ENCODE assay signal across 24 cellular contexts in the genomic region with DNA sequence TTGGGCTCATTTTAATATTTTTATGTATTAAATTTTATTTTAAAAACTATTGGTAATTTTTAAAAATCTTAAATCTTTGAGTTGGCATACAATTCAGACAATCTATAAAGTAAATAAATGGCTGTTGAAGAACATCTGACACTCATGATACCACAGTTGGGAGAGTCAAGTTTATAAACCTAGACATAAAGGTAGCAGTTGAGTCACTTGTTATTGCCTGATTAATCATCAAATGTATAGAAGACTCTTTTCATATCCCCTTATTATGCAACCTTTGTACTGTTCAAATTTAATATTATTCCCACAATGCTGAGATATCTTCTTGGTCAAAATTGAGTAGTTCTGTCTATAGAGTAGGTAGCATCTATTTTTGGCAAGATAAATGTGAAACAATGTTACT. TPM values are rescaled to one million over a fixed set of nuclear protein-coding genes. Genes with fewer than 3 reads are reported as not detected.
DNase-seq lines count a peak whose midpoint lies in the region; ATAC-seq and TF ChIP-seq lines count a peak whose summit lies in the region.
"Had no signal": no experiment of that assay in that cellular context is flagged by ENCODE, and none has a peak within 500 bp of the region (broad histone marks: within the 10 kb centered on the region; RNA-seq: fewer than 3 reads in every experiment).

No MANE protein-coding gene starts in this region.

- peak in 1 of 2 donors; percentile 51 for ATAC-seq in CD4-positive, CD25-positive, alpha-beta regulatory T cell (ENCODE audit: low read depth in 2 of 2)
- ATAC-seq in HG02642 (IDR thresholded peaks at IDR 0.05; ENCODE audit: poor library complexity, unreplicated experiment), result no peak
- ATAC-seq: stimulated activated naive CD8-positive, alpha-beta T cell treated with anti-CD3 and anti-CD28 coated beads, Interleukin-15, Interleukin-2, amounts not matched to agents 100 U/mL and 50 U/mL, for 24 hours had no signal

- peaks cover 8% of the 10 kb centered on the region for H3K4me1 ChIP-seq in CD4-positive, CD25-positive, alpha-beta regulatory T cell (ENCODE audit: control insufficient read depth, insufficient read depth, low read length, poor library complexity, severe bottlenecking)
- H3K4me1 ChIP-seq: thyroid gland had no signal

- H3K4me3 ChIP-seq in CD4-positive, CD25-positive, alpha-beta regulatory T cell (ENCODE audit: low read depth, low read length), result peak overlapping the region; percentile 78
- H3K4me3 ChIP-seq in GM12865 (ENCODE audit: low read depth, low read length), result peak overlapping the region; percentile 49
- H3K4me3 ChIP-seq in epithelial cell of esophagus (ENCODE audit: low read length), result no peak overlapping the region
- H3K4me3 ChIP-seq: thyroid gland had no signal

- H3K27me3 ChIP-seq in CD4-positive, CD25-positive, alpha-beta regulatory T cell (ENCODE audit: control insufficient read depth, insufficient read depth, low read length), result peaks cover 1% of the 10 kb centered on the region

- no peaks in the 10 kb centered on the region for H3K9me3 Mint-ChIP-seq in CD4-positive, CD25-positive, alpha-beta regulatory T cell
- H3K9me3 Mint-ChIP-seq: HFFc6; mesothelial cell of epicardium; T-helper 1 cell treated with Interleukin-12 subunit alpha and Interleukin-12 subunit beta and Interleukin-4 antibody, amounts not matched to agents 30 μg/mL and 1 μg/mL, for 36 hours had no signal

- POLR2A ChIA-PET in RWPE1 (lab: Yijun Ruan, JAX; ENCODE audit: low non-redundant PET), result no interaction called here

- CTCF ChIA-PET in RWPE1 (lab: Yijun Ruan, JAX), result interaction anchor here (1.1 kb wide), 1 partner anchor 41 kb away, joined by 5 read pairs; no protein-coding TSS in a partner anchor

- no peaks in the 10 kb centered on the region for H3K36me3 ChIP-seq in CD4-positive, CD25-positive, alpha-beta regulatory T cell (ENCODE audit: control insufficient read depth, insufficient read depth, low read length)
- H3K36me3 ChIP-seq: thyroid gland, WERI-Rb-1 had no signal

- H3K4me3 Mint-ChIP-seq in CD4-positive, CD25-positive, alpha-beta regulatory T cell, result peak overlapping the region; percentile 69 to 94 (median 76)
- H3K4me3 Mint-ChIP-seq: activated naive CD8-positive, alpha-beta T cell; endodermal cell; HFFc6; mesothelial cell of epicardium had no signal

- peaks cover 19% of the 10 kb centered on the region for H3K27me3 Mint-ChIP-seq in CD4-positive, CD25-positive, alpha-beta regulatory T cell

- H3K27ac Mint-ChIP-seq in CD4-positive, CD25-positive, alpha-beta regulatory T cell, result peak overlapping the region; percentile 16 to 72 (median 66)
- H3K27ac Mint-ChIP-seq: activated naive CD8-positive, alpha-beta T cell; endodermal cell; HFFc6; mesothelial cell of epicardium; progenitor cell of endocrine pancreas had no signal

- H3K36me3 Mint-ChIP-seq in CD4-positive, CD25-positive, alpha-beta regulatory T cell, result no peaks in the 10 kb centered on the region
- H3K36me3 Mint-ChIP-seq: activated naive CD8-positive, alpha-beta T cell; mesothelial cell of epicardium had no signal

- peaks cover 7 to 24% (median 15%) of the 10 kb centered on the region in 4 donors for H3K4me1 Mint-ChIP-seq in CD4-positive, CD25-positive, alpha-beta regulatory T cell

- no peaks in the 10 kb centered on the region for H3K9me3 ChIP-seq in CD4-positive, CD25-positive, alpha-beta regulatory T cell (ENCODE audit: control insufficient read depth in 2 of 2, low read length in 2 of 2)
- H3K9me3 ChIP-seq: thyroid gland had no signal

- H3K27ac ChIP-seq in CD4-positive, CD25-positive, alpha-beta regulatory T cell (ENCODE audit: insufficient read depth, low read length, poor library complexity, severe bottlenecking), result peak overlapping the region; percentile 66
- H3K27ac ChIP-seq in RWPE1, result no peak overlapping the region
- H3K27ac ChIP-seq: thyroid gland, WERI-Rb-1 had no signal

- TF ChIP-seq CTCF in GM12865 (IDR thresholded peaks at IDR 0.05; ENCODE audit: insufficient read depth, low read depth, low read length, missing control alignments) (no peak), RWPE1 (conservative IDR thresholded peaks at IDR 0.05; ENCODE audit: low read depth) (no peak), epithelial cell of esophagus (IDR thresholded peaks at IDR 0.05; ENCODE audit: insufficient read depth, low read depth, low read length, missing control alignments) (no peak)

- no peak for DNase-seq in CD4-positive, CD25-positive, alpha-beta regulatory T cell
- no peak for DNase-seq in GM12865 (ENCODE audit: low read depth)
- DNase-seq in RWPE1 (ENCODE audit: low spot score), result peak; percentile 45
- DNase-seq in epithelial cell of esophagus (ENCODE audit: low read depth), result peak; percentile 73
- DNase-seq in stimulated activated CD4-positive, alpha-beta T cell treated with anti-CD3 and anti-CD28 coated beads, Interleukin-12 subunit alpha, Interleukin-12 subunit beta, amount 100 ng/mL, for 4 hours, result no peak
- no peak for DNase-seq in NCI-H1930 (lab: John Stamatoyannopoulos, UW)
- DNase-seq: activated CD4-positive, alpha-beta T cell treated with anti-CD3 and anti-CD28 coated beads, Interleukin-2, amount 50 U/mL, for 4 hours; endodermal cell; HFFc6; NCI-H2227 treated with DMSO at 0.1 percent for 48 hours; NCI-H774; OCI-M1; SIG-M5; stimulated activated CD4-positive, alpha-beta T cell treated with anti-CD3 and anti-CD28 coated beads, Interleukin-2, amount 100 ng/mL, for 24 hours; stimulated activated naive CD8-positive, alpha-beta T cell treated with anti-CD3 and anti-CD28 coated beads, Interleukin-15, Interleukin-2, amounts not matched to agents 100 U/mL and 50 U/mL, for 24 hours; thyroid gland; WERI-Rb-1 had no signal

RNA-seq across cellular contexts. Expression of gene PAQR9, which starts 19.6 kb away (rescaled TPM):
- total RNA-seq in CD4-positive, CD25-positive, alpha-beta regulatory T cell, result not detected
- polyA plus RNA-seq in CD4-positive, CD25-positive, alpha-beta regulatory T cell, result not detected
- total RNA-seq: chondrocyte, fibroblast of lung, mesothelial cell of epicardium, thyroid gland had no signal
- polyA plus RNA-seq: fibroblast of lung had no signal

RNA-seq across cellular contexts. Expression of gene PCOLCE2, which starts 55.0 kb away (rescaled TPM):
- not detected for total RNA-seq in CD4-positive, CD25-positive, alpha-beta regulatory T cell
- polyA plus RNA-seq in CD4-positive, CD25-positive, alpha-beta regulatory T cell, result not detected

RNA-seq across cellular contexts. Expression of gene U2SURP, which starts 57.5 kb away (rescaled TPM):
- total RNA-seq in CD4-positive, CD25-positive, alpha-beta regulatory T cell, result 175 TPM
- 100 to 1,000 TPM in 3 of 4 donors, 10 to 100 TPM in 1; 94.2 to 119 (median 115) TPM for polyA plus RNA-seq in CD4-positive, CD25-positive, alpha-beta regulatory T cell

Comparison
In these comparisons a context has a peak if more than half of its experiments do, and no peak if none do; other contexts are left out.
1. DNase-seq: peak in RWPE1 (single experiment) and epithelial cell of esophagus (single experiment); none in CD4-positive, CD25-positive, alpha-beta regulatory T cell (0 of 3), GM12865 (single experiment), stimulated activated CD4-positive, alpha-beta T cell treated with anti-CD3 and anti-CD28 coated beads, Interleukin-12 subunit alpha, Interleukin-12 subunit beta, amount 100 ng/mL, for 4 hours (single experiment) and NCI-H1930 (0 of 2).